ENCODE assay signal across 9 cellular contexts in the genomic region with DNA sequence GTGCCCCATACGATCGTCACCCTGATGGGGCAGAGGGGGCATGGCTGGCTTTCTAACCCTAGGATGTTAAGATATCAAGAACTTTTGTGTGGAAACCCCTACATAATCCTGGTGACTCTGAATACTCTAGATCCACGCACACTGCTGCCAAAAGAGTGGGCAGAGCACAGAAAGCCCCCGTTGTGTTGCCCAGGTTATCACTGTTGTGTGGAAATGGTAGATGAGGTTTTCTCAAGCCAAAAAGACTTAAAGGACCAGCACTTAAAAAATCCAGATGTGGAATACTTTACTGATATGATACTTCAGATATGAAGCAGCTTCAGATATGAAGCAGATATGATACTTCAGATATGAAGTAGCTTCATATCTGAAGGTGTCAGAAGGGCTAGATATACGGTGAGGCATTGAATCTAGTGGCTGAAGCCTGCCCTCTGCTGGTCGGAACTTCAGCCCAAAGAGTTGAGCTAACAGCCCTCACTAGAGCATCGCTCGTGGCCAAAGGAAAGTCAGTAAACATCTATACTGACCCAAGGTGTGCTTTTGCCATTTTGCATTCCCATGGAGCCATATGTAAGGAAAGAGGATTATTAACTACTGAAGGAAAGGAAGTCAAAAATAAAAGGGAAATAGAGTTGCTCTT.
DNase-seq lines count a peak whose midpoint lies in the region; ATAC-seq and TF ChIP-seq lines count a peak whose summit lies in the region.
"Had no signal": no experiment of that assay in that cellular context is flagged by ENCODE, and none has a peak within 500 bp of the region (broad histone marks: within the 10 kb centered on the region; RNA-seq: fewer than 3 reads in every experiment).

No MANE protein-coding gene starts in this region.

- DNase-seq in GM12864 (ENCODE audit: low read depth): no peak
- peak; percentile 0 for DNase-seq in NCI-H526 treated with DMSO at 0.1 percent for 48 hours (lab: John Stamatoyannopoulos, UW)
- peak in 1 of 2 donors; percentile 13 for DNase-seq in central memory CD8-positive, alpha-beta T cell (ENCODE audit: low spot score in 2 of 2)
- DNase-seq in stimulated activated CD4-positive, alpha-beta T cell treated with anti-CD3 and anti-CD28 coated beads, Interleukin-12 subunit alpha, Interleukin-12 subunit beta, amount 100 ng/mL, for 4 hours: peak; percentile 54
- DNase-seq in activated gamma-delta T cell (lab: John Stamatoyannopoulos, UW): no peak
- no peak for DNase-seq in NCI-H774 (lab: John Stamatoyannopoulos, UW)

- peak overlapping the region; percentile 19 for H3K27ac Mint-ChIP-seq in central memory CD8-positive, alpha-beta T cell (ENCODE audit: low read depth)

- H3K4me3 ChIP-seq in GM12864 (ENCODE audit: low read depth, low read length): no peak overlapping the region
- H3K4me3 ChIP-seq: SJSA1 had no signal

- peak; percentile 89 for ATAC-seq in central memory CD8-positive, alpha-beta T cell (replicated peaks; ENCODE audit: extremely low read depth, poor library complexity, severe bottlenecking)
- no peak for ATAC-seq in GM19455 (IDR thresholded peaks at IDR 0.05; ENCODE audit: unreplicated experiment)
- no peak for ATAC-seq in GM21526 (IDR thresholded peaks at IDR 0.05; ENCODE audit: low FRiP score, unreplicated experiment)

- peak; percentile 66 for TF ChIP-seq CTCF in GM12864 (IDR thresholded peaks at IDR 0.05; ENCODE audit: low read depth, low read length, missing control alignments)

- H3K27me3 Mint-ChIP-seq in central memory CD8-positive, alpha-beta T cell: no peaks in the 10 kb centered on the region

- H3K4me3 Mint-ChIP-seq in central memory CD8-positive, alpha-beta T cell: no peak overlapping the region

- no peaks in the 10 kb centered on the region for H3K9me3 Mint-ChIP-seq in central memory CD8-positive, alpha-beta T cell

- peaks cover 36% of the 10 kb centered on the region for H3K36me3 Mint-ChIP-seq in central memory CD8-positive, alpha-beta T cell (ENCODE audit: insufficient read depth)

- H3K4me1 Mint-ChIP-seq in central memory CD8-positive, alpha-beta T cell: peaks cover 53% of the 10 kb centered on the region

Comparison
In these comparisons a context has a peak if more than half of its experiments do, and no peak if none do; other contexts are left out.
1. DNase-seq: peak in NCI-H526 treated with DMSO at 0.1 percent for 48 hours (single experiment) and stimulated activated CD4-positive, alpha-beta T cell treated with anti-CD3 and anti-CD28 coated beads, Interleukin-12 subunit alpha, Interleukin-12 subunit beta, amount 100 ng/mL, for 4 hours (single experiment); none in GM12864 (single experiment), activated gamma-delta T cell (single experiment) and NCI-H774 (single experiment).